In genomic region chr12:56514014-56514318, GRCh38 we compare ENCODE assay signal across 13 cellular contexts. TPM values are rescaled to one million over a fixed set of nuclear protein-coding genes. Genes with fewer than 3 reads are reported as not detected.
DNase-seq lines count a peak whose midpoint lies in the region; ATAC-seq, FAIRE-seq and TF ChIP-seq lines count a peak whose summit lies in the region.
"Not testable (repeated sequence)": the region's sequence is repeated elsewhere in the genome, so short reads cannot be mapped to it uniquely, and the experiment has no call there.
"Had no signal": no experiment of that assay in that cellular context is flagged by ENCODE, and none has a peak within 500 bp of the region (broad histone marks: within the 10 kb centered on the region; RNA-seq: fewer than 3 reads in every experiment).

No MANE protein-coding gene starts in this region.

- not testable (repeated sequence) for H2BK5ac ChIP-seq in H9 (ENCODE audit: insufficient read length, low read length); H1 (ENCODE audit: low read depth, low read length)

- H4K5ac ChIP-seq in H9 (ENCODE audit: insufficient read length, low read depth, low read length); H1 (ENCODE audit: insufficient read length, low read depth, low read length): not testable (repeated sequence)

- TF ChIP-seq RAD21 in H1 (IDR thresholded peaks at IDR 0.05 in 1 of 2, conservative IDR thresholded peaks at IDR 0.05 in 1 of 2; ENCODE audit: low read depth in 2 of 2, low read length in 2 of 2) = not testable (repeated sequence)

- not testable (repeated sequence) for H2BK12ac ChIP-seq in H9 (ENCODE audit: insufficient read length, low read depth, low read length); H1 (ENCODE audit: low read depth, low read length)

- WGBS in H9 (ENCODE audit: extremely low coverage, insufficient read length, low lambda C conversion rate) = no CpG with 5 or more reads among the region's 4 CpGs
- WGBS in H1 (ENCODE audit: extremely low coverage in 1 of 2, insufficient coverage in 1 of 2, insufficient read length in 1 of 2, insufficient replicate concordance in 2 of 2, low coverage in 1 of 2, low lambda C conversion rate in 2 of 2, missing lambda C conversion rate in 1 of 2), 2 experiments = 62% methylated on average over 4 of the region's 4 CpGs; no CpG with 5 or more reads in 1 of the 2 experiments
- WGBS in thyroid gland, 2 donors = 62 to 63% methylated on average over 4 of the region's 4 CpGs

- not testable (repeated sequence) for H3K9me2 ChIP-seq in PC-3 (replicated peaks; ENCODE audit: low read length)

- not testable (repeated sequence) for H3K4me1 Mint-ChIP-seq in H9, WTC11, nephron

- H3K27me3 Mint-ChIP-seq in H9 (ENCODE audit: low read depth) (peaks cover 14% of the 10 kb centered on the region; the same call in 1 of the 2 replicates), nephron (ENCODE audit: low read depth) (peaks cover 10% of the 10 kb centered on the region)
- not testable (repeated sequence) for H3K27me3 Mint-ChIP-seq in WTC11 (ENCODE audit: low read depth)

- H3K27ac Mint-ChIP-seq in H9 = not testable (repeated sequence)
- H3K27ac Mint-ChIP-seq in WTC11 = peak overlapping the region; percentile 78; the same call in 1 of the 2 replicates
- peak overlapping the region in 2 of 3 experiments; percentile 1 to 36 for H3K27ac Mint-ChIP-seq in nephron

- not testable (repeated sequence) for H2BK20ac ChIP-seq in H9 (ENCODE audit: low read depth, low read length, poor library complexity, severe bottlenecking); H1 (ENCODE audit: low read length)

- not testable (repeated sequence) for H3K4ac ChIP-seq in H9 (ENCODE audit: low read depth, low read length); H1 (replicated peaks; ENCODE audit: insufficient read length, low read depth, low read length)

- not testable (repeated sequence) for H3K4me3 ChIP-seq in PC-3 (ENCODE audit: low read length); H1 (ENCODE audit: extremely low read depth in 1 of 4, insufficient read depth in 2 of 4, low read depth in 3 of 4, low read length in 4 of 4); thyroid gland (replicated peaks in 1 of 3)

- H3K18ac ChIP-seq in H9 (ENCODE audit: insufficient read length, low read depth, low read length); H1 (ENCODE audit: extremely low read depth, low read length): not testable (repeated sequence)

- BruUV-seq in PC-3 (replicated peaks; lab: Mats Ljungman, UMichigan) = not testable (repeated sequence)

- TF ChIP-seq POLR2A in H1 (IDR thresholded peaks at IDR 0.05; ENCODE audit: control extremely low read depth in 1 of 2, low read depth in 2 of 2, low read length in 2 of 2); thyroid gland (IDR thresholded peaks at IDR 0.05): not testable (repeated sequence)

- not testable (repeated sequence) for H3K23me2 ChIP-seq in H9 (ENCODE audit: insufficient read length, low read depth, low read length, poor library complexity, severe bottlenecking); H1 (ENCODE audit: low read depth, low read length)

- CTCF ChIA-PET in PC-3 (lab: Charles Lee) (interaction anchor here (0.7 to 2.6 kb wide), 5 partner anchors 8 to 171 kb away, joined by 3 to 19 read pairs (median 4); partner anchors contain the start of gene RBMS2), WTC11 (lab: Charles Lee) (interaction anchor here (1.0 to 6.9 kb wide), 14 partner anchors 9 to 123 kb away, joined by 3 to 83 read pairs (median 4); no protein-coding TSS in a partner anchor), H1 (lab: Charles Lee; ENCODE audit: partially characterized antibody) (interaction anchor here (0.6 to 16.9 kb wide), 31 partner anchors 8 to 488 kb away, joined by 3 to 279 read pairs (median 5); partner anchors contain the start of gene GLS2)

- not testable (repeated sequence) for H4K8ac ChIP-seq in H9 (replicated peaks; ENCODE audit: insufficient read length, low read depth, low read length); H1 (ENCODE audit: extremely low read depth, insufficient read depth, low read length)

- H3K79me1 ChIP-seq in H9 (ENCODE audit: insufficient read depth, low read depth, low read length, poor library complexity, severe bottlenecking); H1 (ENCODE audit: low read depth, low read length): not testable (repeated sequence)

- not testable (repeated sequence) for H3K14ac ChIP-seq in H9 (ENCODE audit: insufficient read depth, low read length); H1 (ENCODE audit: insufficient read length)

- not testable (repeated sequence) for H3K79me2 ChIP-seq in H9 (ENCODE audit: insufficient read depth, low read length); PC-3 (ENCODE audit: low read length); H1 (ENCODE audit: control insufficient read depth in 1 of 2, insufficient read depth in 2 of 2, low read length in 2 of 2)

- not testable (repeated sequence) for H3K4me1 ChIP-seq in H9 (ENCODE audit: insufficient read depth, low read length); H1 (replicated peaks in 1 of 4; ENCODE audit: control insufficient read depth in 3 of 4, insufficient read depth in 4 of 4, low read length in 3 of 4)
- peaks cover 21% of the 10 kb centered on the region for H3K4me1 ChIP-seq in PC-3 (ENCODE audit: insufficient read depth, low read length)
- peaks cover 15 to 27% of the 10 kb centered on the region in 2 donors for H3K4me1 ChIP-seq in thyroid gland

- H3K4me3 Mint-ChIP-seq in H9, WTC11, nephron: not testable (repeated sequence)

- not testable (repeated sequence) for ATAC-seq in PC-3, WTC11
- ATAC-seq in left colon = peak; percentile 8

- not testable (repeated sequence) for H3T11ph ChIP-seq in H9 (ENCODE audit: low read length)

- not testable (repeated sequence) for H4K91ac ChIP-seq in H9 (ENCODE audit: insufficient read length, low read depth, low read length); H1 (replicated peaks; ENCODE audit: insufficient read length, low read length)

- H3K9me3 ChIP-seq in H9 (ENCODE audit: control insufficient read depth, low read depth, low read length); PC-3 (ENCODE audit: low read length); H1 (ENCODE audit: insufficient read depth in 2 of 2, low read depth in 1 of 2, low read length in 1 of 2); thyroid gland: not testable (repeated sequence)

- H2BK120ac ChIP-seq in H9 (ENCODE audit: low read depth, low read length, poor library complexity, severe bottlenecking); H1 (replicated peaks; ENCODE audit: low read depth, low read length): not testable (repeated sequence)

- not testable (repeated sequence) for H3K4me2 ChIP-seq in H9 (ENCODE audit: insufficient read depth, insufficient read length, low read length); PC-3 (ENCODE audit: low read length); H1 (ENCODE audit: insufficient read depth in 1 of 2, low read depth in 2 of 2, low read length in 2 of 2)

- POLR2A ChIA-PET in PC-3 (lab: Charles Lee; ENCODE audit: unreplicated experiment); WTC11 (lab: Charles Lee): not testable (repeated sequence)
- POLR2A ChIA-PET in H1 (lab: Charles Lee; ENCODE audit: partially characterized antibody) = interaction anchor here (1.2 kb wide), 1 partner anchor 76 kb away, joined by 3 read pairs; no protein-coding TSS in a partner anchor

- H2AFZ ChIP-seq in H9 (ENCODE audit: low read length); PC-3 (ENCODE audit: low read length): not testable (repeated sequence)
- 0 out of 2 replicates have a peak overlapping the region, but pooled peaks have one; percentile 15 for H2AFZ ChIP-seq in H1 (ENCODE audit: low read length)

- H3K27me3 ChIP-seq in H9 (ENCODE audit: insufficient read depth, low read length); PC-3 (ENCODE audit: low read length); H1 (replicated peaks in 1 of 4; ENCODE audit: control insufficient read depth in 3 of 4, extremely low read depth in 1 of 4, insufficient read depth in 3 of 4, low read length in 3 of 4); thyroid gland: not testable (repeated sequence)

- not testable (repeated sequence) for H2AK5ac ChIP-seq in H9 (ENCODE audit: insufficient read length, low read length); H1 (ENCODE audit: low read depth, low read length)

- TF ChIP-seq CTCF in H9 (conservative IDR thresholded peaks at IDR 0.05) = 0 out of 3 replicates have a peak, but pooled peaks have one; percentile 9
- 0 out of 2 replicates have a peak, but pooled peaks have one; percentile 4 for TF ChIP-seq CTCF in PC-3 (conservative IDR thresholded peaks at IDR 0.05; ENCODE audit: low read depth, low read length)
- 0 out of 2 replicates have a peak, but pooled peaks have one; percentile 6 for TF ChIP-seq CTCF in WTC11 (IDR thresholded peaks at IDR 0.05)
- TF ChIP-seq CTCF in H1 (IDR thresholded peaks at IDR 0.05; ENCODE audit: control extremely low read depth in 1 of 3, insufficient read depth in 1 of 3, low read depth in 1 of 3, low read length in 3 of 3); nephron (IDR thresholded peaks at IDR 0.05; ENCODE audit: unreplicated experiment in 3 of 3); thyroid gland (IDR thresholded peaks at IDR 0.05): not testable (repeated sequence)

- not testable (repeated sequence) for H3K36me3 ChIP-seq in PC-3 (ENCODE audit: low read depth, low read length); H1 (ENCODE audit: control insufficient read depth in 2 of 4, insufficient read depth in 4 of 4, low read length in 3 of 4); thyroid gland

- not testable (repeated sequence) for H2BK15ac ChIP-seq in H9 (ENCODE audit: low read depth, low read length); H1 (ENCODE audit: low read length)

- H3K27ac ChIP-seq in H9 (ENCODE audit: insufficient read length, low read depth, low read length); PC-3 (ENCODE audit: low read length); H1 (ENCODE audit: low read depth, low read length): not testable (repeated sequence)
- H3K27ac ChIP-seq in thyroid gland = peak overlapping the region in 2 of 3 donors; percentile 45 to 46

- TF ChIP-seq EP300 in H1 (IDR thresholded peaks at IDR 0.05; ENCODE audit: borderline replicate concordance in 1 of 2, low read depth in 2 of 2, low read length in 2 of 2) = not testable (repeated sequence)

- not testable (repeated sequence) for DNase-seq in H9; PC-3; WTC11 (ENCODE audit: low spot score); H1 (ENCODE audit: low read depth in 1 of 2, low spot score in 2 of 2); left colon; thyroid gland

- not testable (repeated sequence) for H3K56ac ChIP-seq in H9 (ENCODE audit: insufficient read length, low read depth, low read length); H1 (replicated peaks; ENCODE audit: insufficient read length, low read depth, low read length)

- not testable (repeated sequence) for H3K9me3 Mint-ChIP-seq in H9, WTC11, nephron

- FAIRE-seq in H1 (lab: Jason Lieb, UNC) = not testable (repeated sequence)

- H4K20me1 ChIP-seq in H9 (ENCODE audit: control insufficient read depth, insufficient read depth, insufficient read length); PC-3 (ENCODE audit: low read length); H1 (replicated peaks in 1 of 2; ENCODE audit: control insufficient read depth in 1 of 2, insufficient read depth in 2 of 2, low read length in 2 of 2): not testable (repeated sequence)

- not testable (repeated sequence) for H3K36me3 Mint-ChIP-seq in H9 (ENCODE audit: insufficient read depth in 1 of 3, low read depth in 3 of 3); WTC11; nephron (ENCODE audit: low read depth)

- H3F3A ChIP-seq in PC-3 (ENCODE audit: low read length, unreplicated experiment) = not testable (repeated sequence)

- not testable (repeated sequence) for H3K9ac ChIP-seq in H9 (ENCODE audit: extremely low read depth, insufficient read length, low read length); PC-3 (ENCODE audit: low read length); H1 (replicated peaks in 1 of 4; ENCODE audit: extremely low read depth in 1 of 4, low read depth in 3 of 4, low read length in 3 of 4)

- not testable (repeated sequence) for H3K23ac ChIP-seq in H9 (ENCODE audit: insufficient read length, low read depth, low read length); H1 (ENCODE audit: insufficient read length)

- intact Hi-C loops in PC-3 (cut with micrococcal nuclease) = not testable (repeated sequence)
- intact Hi-C loops in left colon (cut with DNase I, micrococcal nuclease) = loop anchor here (5.0 to 10.0 kb wide), 2 partner anchors 58 to 61 kb away; no protein-coding TSS in a partner anchor
- intact Hi-C loops in thyroid gland (cut with DNase I) = loop anchor here (5.0 to 10.0 kb wide), 2 partner anchors 58 to 121 kb away; partner anchors contain the start of gene BAZ2A

RNA-seq across cellular contexts. Expression of gene RBMS2, which starts 7.7 kb away (rescaled TPM):
- 9.5 TPM in 2 replicates for total RNA-seq in H9 (2021)
- total RNA-seq in PC-3 (2014; rRNA removed) = 10.2 and 11.5 TPM in 2 replicates
- 11.8 to 16.7 TPM (median 16.1 TPM) in 3 replicates for total RNA-seq in WTC11 (2021)
- total RNA-seq in H1 (2021; fragmentation: NEBNext Ultra II Directional; extraction: Animal tissue kit (Norgen Biotek cat#: 25700)) = 25.5 and 31.3 TPM in 2 replicates
- polyA plus RNA-seq in H1 (2011; rRNA removed) = 9.6 TPM in 2 replicates
- polyA plus RNA-seq in H1 (2011; cell fraction: cytosol; rRNA removed) = 8.6 TPM
- 8.2 TPM for polyA plus RNA-seq in H1 (2011; cell fraction: nucleus; rRNA removed)
- polyA plus RNA-seq in H1 (2012, experiment 1 of 2) = 4.4 to 7.8 TPM (median 6.0 TPM) in 4 replicates
- 3.1 TPM for polyA plus RNA-seq in H1 (2012, experiment 2 of 2)
- polyA plus RNA-seq in H1 (2013, experiment 1 of 2) = 10.8 TPM
- 10.8 TPM for polyA plus RNA-seq in H1 (2013, experiment 2 of 2)
- polyA minus RNA-seq in H1 (2011; rRNA and poly(A)+ RNA removed) = 43.2 and 77.9 TPM in 2 replicates
- polyA minus RNA-seq in H1 (2011; cell fraction: cytosol; rRNA and poly(A)+ RNA removed) = 12.8 TPM
- 6.7 TPM for polyA minus RNA-seq in H1 (2011; cell fraction: nucleus; rRNA and poly(A)+ RNA removed)
- total RNA-seq in left colon = 10 to 100 TPM; 33.9 to 40.2 TPM
- 10 to 100 TPM; 39.8 to 58.3 (median 50.2) TPM for total RNA-seq in thyroid gland

RNA-seq across cellular contexts. Expression of gene GLS2, which starts 26.0 kb away (rescaled TPM):
- total RNA-seq in H9 (2021) = 15.9 and 17.0 TPM in 2 replicates
- total RNA-seq in PC-3 (2014; rRNA removed) = 4.0 and 7.3 TPM in 2 replicates
- total RNA-seq in WTC11 (2021) = 14.8 to 17.2 TPM (median 15.9 TPM) in 3 replicates
- 14.5 and 16.9 TPM in 2 replicates for total RNA-seq in H1 (2021; fragmentation: NEBNext Ultra II Directional; extraction: Animal tissue kit (Norgen Biotek cat#: 25700))
- 20.1 and 22.5 TPM in 2 replicates for polyA plus RNA-seq in H1 (2011; rRNA removed)
- 22.8 TPM for polyA plus RNA-seq in H1 (2011; cell fraction: cytosol; rRNA removed)
- 43.9 TPM for polyA plus RNA-seq in H1 (2011; cell fraction: nucleus; rRNA removed)
- 11.5 to 20.7 TPM (median 17.3 TPM) in 4 replicates for polyA plus RNA-seq in H1 (2012, experiment 1 of 2)
- polyA plus RNA-seq in H1 (2012, experiment 2 of 2) = 11.9 TPM
- polyA plus RNA-seq in H1 (2013, experiment 1 of 2) = 9.7 TPM
- 9.1 TPM for polyA plus RNA-seq in H1 (2013, experiment 2 of 2)
- 27.0 and 36.7 TPM in 2 replicates for polyA minus RNA-seq in H1 (2011; rRNA and poly(A)+ RNA removed)
- 10.5 TPM for polyA minus RNA-seq in H1 (2011; cell fraction: cytosol; rRNA and poly(A)+ RNA removed)
- 14.9 TPM for polyA minus RNA-seq in H1 (2011; cell fraction: nucleus; rRNA and poly(A)+ RNA removed)
- total RNA-seq in left colon = 1 to 10 TPM in 1 of 2 donors, under 1 TPM in 1; 0.53 to 1.0 TPM
- 1 to 10 TPM; 1.8 to 4.2 (median 2.7) TPM for total RNA-seq in thyroid gland
- total RNA-seq: HT1080, SK-MEL-5 had no signal

RNA-seq across cellular contexts. Expression of gene SPRYD4, which starts 45.6 kb away (rescaled TPM):
- 4.2 and 4.9 TPM in 2 replicates for total RNA-seq in H9 (2021)
- total RNA-seq in PC-3 (2014; rRNA removed) = 3.4 and 3.7 TPM in 2 replicates
- 2.8 to 4.2 TPM (median 3.1 TPM) in 3 replicates for total RNA-seq in WTC11 (2021)
- 4.0 and 4.3 TPM in 2 replicates for total RNA-seq in H1 (2021; fragmentation: NEBNext Ultra II Directional; extraction: Animal tissue kit (Norgen Biotek cat#: 25700))
- polyA plus RNA-seq in H1 (2011; rRNA removed) = 4.9 and 5.3 TPM in 2 replicates
- 5.6 TPM for polyA plus RNA-seq in H1 (2011; cell fraction: cytosol; rRNA removed)
- 4.6 TPM for polyA plus RNA-seq in H1 (2011; cell fraction: nucleus; rRNA removed)
- polyA plus RNA-seq in H1 (2012, experiment 1 of 2) = 3.5 to 4.1 TPM (median 3.8 TPM) in 4 replicates
- 4.2 TPM for polyA plus RNA-seq in H1 (2012, experiment 2 of 2)
- polyA plus RNA-seq in H1 (2013, experiment 1 of 2) = 2.6 TPM
- 2.4 TPM for polyA plus RNA-seq in H1 (2013, experiment 2 of 2)
- polyA minus RNA-seq in H1 (2011; rRNA and poly(A)+ RNA removed) = 6.5 and 8.8 TPM in 2 replicates
- polyA minus RNA-seq in H1 (2011; cell fraction: cytosol; rRNA and poly(A)+ RNA removed) = 3.0 TPM
- 10.6 TPM for polyA minus RNA-seq in H1 (2011; cell fraction: nucleus; rRNA and poly(A)+ RNA removed)
- total RNA-seq in left colon = 1 to 10 TPM; 3.9 to 5.2 TPM
- total RNA-seq in thyroid gland = 1 to 10 TPM; 2.8 to 4.6 (median 4.3) TPM

RNA-seq across cellular contexts. Expression of gene MIP, which starts 59.5 kb away (rescaled TPM):
- total RNA-seq in H9 (2021) (0.17 TPM in 1 of 2 replicates, not detected in the other), PC-3 (2014; rRNA removed) (not detected in 2 replicates), WTC11 (2021) (not detected in 3 replicates), left colon (not detected), thyroid gland (not detected)
- 0.19 TPM in 1 of 2 replicates, not detected in the other for total RNA-seq in H1 (2021; fragmentation: NEBNext Ultra II Directional; extraction: Animal tissue kit (Norgen Biotek cat#: 25700))
- polyA plus RNA-seq in H1 (2011; rRNA removed) = 0.05 and 0.13 TPM in 2 replicates
- polyA plus RNA-seq in H1 (2011; cell fraction: cytosol; rRNA removed) = not detected
- 0.13 TPM for polyA plus RNA-seq in H1 (2011; cell fraction: nucleus; rRNA removed)
- not detected in 4 replicates for polyA plus RNA-seq in H1 (2012, experiment 1 of 2)
- polyA plus RNA-seq in H1 (2012, experiment 2 of 2) = not detected
- not detected for polyA plus RNA-seq in H1 (2013, experiment 1 of 2)
- not detected for polyA plus RNA-seq in H1 (2013, experiment 2 of 2)
- polyA minus RNA-seq in H1 (2011; rRNA and poly(A)+ RNA removed) = 0.12 TPM in 1 of 2 replicates, not detected in the other
- not detected for polyA minus RNA-seq in H1 (2011; cell fraction: cytosol; rRNA and poly(A)+ RNA removed)
- polyA minus RNA-seq in H1 (2011; cell fraction: nucleus; rRNA and poly(A)+ RNA removed) = 0.30 TPM
- total RNA-seq: Calu3; CD8-positive, alpha-beta memory T cell; G401; HT1080; Right ventricle myocardium superior; SK-MEL-5 had no signal
